ENCODE assay signal across 20 cellular contexts in genomic region chr6:118630067-118630466, GRCh38. TPM values are rescaled to one million over a fixed set of nuclear protein-coding genes. Genes with fewer than 3 reads are reported as not detected.
DNase-seq lines count a peak whose midpoint lies in the region; ATAC-seq, FAIRE-seq and TF ChIP-seq lines count a peak whose summit lies in the region.
"Had no signal": no experiment of that assay in that cellular context is flagged by ENCODE, and none has a peak within 500 bp of the region (broad histone marks: within the 10 kb centered on the region; RNA-seq: fewer than 3 reads in every experiment).

No MANE protein-coding gene starts in this region.

- no peak overlapping the region for H2BK120ac ChIP-seq in H1 (replicated peaks; ENCODE audit: low read depth, low read length)

- no peaks in the 10 kb centered on the region for H3K4me1 ChIP-seq in HEK293 (ENCODE audit: control insufficient read depth, insufficient read depth, low read length)
- peaks cover 0 to 10% (median 5%) of the 10 kb centered on the region in 4 experiments; a peak in 4 of 7 replicates for H3K4me1 ChIP-seq in H1 (replicated peaks in 1 of 4; ENCODE audit: control insufficient read depth in 3 of 4, insufficient read depth in 4 of 4, low read length in 3 of 4)

- H2BK12ac ChIP-seq in H1 (ENCODE audit: low read depth, low read length) = no peak overlapping the region

- H4K91ac ChIP-seq in H1 (replicated peaks; ENCODE audit: insufficient read length, low read length) = no peak overlapping the region

- peaks cover 5 to 6% of the 10 kb centered on the region in 2 donors for H3K9me3 Mint-ChIP-seq in activated T-cell treated with anti-CD3 and anti-CD28 coated beads, Interleukin-2, amount 50 U/mL, for 72 hours
- H3K9me3 Mint-ChIP-seq in stimulated activated naive B cell treated with anti-CD40 and anti-IgM and Interleukin-4, amounts not matched to agents 10 μg/mL and 1 μg/mL and 100 μg/mL, for 72 hours = peaks cover 3 to 4% of the 10 kb centered on the region in 2 donors

- no peak overlapping the region for H3K56ac ChIP-seq in H1 (replicated peaks; ENCODE audit: insufficient read length, low read depth, low read length)

- no peak overlapping the region for H2BK15ac ChIP-seq in H1 (ENCODE audit: low read length)

- peak overlapping the region in 1 of 2 experiments; percentile 42; a peak in 3 of 4 replicates for H3K4me2 ChIP-seq in H1 (ENCODE audit: insufficient read depth in 1 of 2, low read depth in 2 of 2, low read length in 2 of 2)

- no peak overlapping the region for H3K23ac ChIP-seq in H1 (ENCODE audit: insufficient read length)

- no peak for TF ChIP-seq EP300 in H1 (IDR thresholded peaks at IDR 0.05; ENCODE audit: borderline replicate concordance in 1 of 2, low read depth in 2 of 2, low read length in 2 of 2)

- H2BK5ac ChIP-seq in H1 (ENCODE audit: low read depth, low read length) = no peak overlapping the region

- no peak overlapping the region for H3K4ac ChIP-seq in H1 (replicated peaks; ENCODE audit: insufficient read length, low read depth, low read length)

- H4K5ac ChIP-seq in H1 (ENCODE audit: insufficient read length, low read depth, low read length) = peak overlapping the region; percentile 10

- H3K23me2 ChIP-seq in H1 (ENCODE audit: low read depth, low read length) = no peaks in the 10 kb centered on the region

- no peak overlapping the region for H2AFZ ChIP-seq in H1 (ENCODE audit: low read length)

- H2BK20ac ChIP-seq in H1 (ENCODE audit: low read length) = no peak overlapping the region

- no peak overlapping the region for H3K27ac ChIP-seq in HEK293 (ENCODE audit: extremely low read depth, low read depth, low read length)
- H3K27ac ChIP-seq in H1 (ENCODE audit: low read depth, low read length) = no peak overlapping the region
- no peak overlapping the region for H3K27ac ChIP-seq in dorsolateral prefrontal cortex

- peaks cover 0 to 8% of the 10 kb centered on the region in 2 experiments; a peak in 2 of 4 replicates for H3K79me2 ChIP-seq in H1 (ENCODE audit: control insufficient read depth in 1 of 2, insufficient read depth in 2 of 2, low read length in 2 of 2)

- TF ChIP-seq CTCF in HEK293 (tag by site-specific recombination; IDR thresholded peaks at IDR 0.05) (no peak), H1 (IDR thresholded peaks at IDR 0.05; ENCODE audit: control extremely low read depth in 1 of 3, insufficient read depth in 1 of 3, low read depth in 1 of 3, low read length in 3 of 3) (no peak), dorsolateral prefrontal cortex (IDR thresholded peaks at IDR 0.05 in 54 of 56, conservative IDR thresholded peaks at IDR 0.05 in 2 of 56; ENCODE audit: low read depth in 1 of 56, partially characterized antibody in 56 of 56) (no peak)

- no peak overlapping the region for H4K8ac ChIP-seq in H1 (ENCODE audit: extremely low read depth, insufficient read depth, low read length)

- TF ChIP-seq POLR2A in H1 (IDR thresholded peaks at IDR 0.05; ENCODE audit: control extremely low read depth in 1 of 2, low read depth in 2 of 2, low read length in 2 of 2) = no peak

- no peak for ATAC-seq in activated T-cell treated with anti-CD3 and anti-CD28 coated beads, Interleukin-2, amount 50 U/mL, for 72 hours (replicated peaks in 1 of 2)
- ATAC-seq in stimulated activated naive B cell treated with anti-CD40 and anti-IgM and Interleukin-4, amounts not matched to agents 10 μg/mL and 1 μg/mL and 100 μg/mL, for 72 hours (replicated peaks) = no peak
- ATAC-seq in HG03469 (IDR thresholded peaks at IDR 0.05; ENCODE audit: unreplicated experiment) = no peak

- H3K36me3 ChIP-seq in HEK293 (ENCODE audit: control insufficient read depth in 2 of 2, insufficient read depth in 1 of 2, low read length in 2 of 2) (peaks cover 0 to 16% of the 10 kb centered on the region in 2 experiments; a peak in 2 of 3 replicates), H1 (ENCODE audit: control insufficient read depth in 2 of 4, insufficient read depth in 4 of 4, low read length in 3 of 4) (peaks cover 0 to 5% (median 0%) of the 10 kb centered on the region in 4 experiments; a peak in 2 of 8 replicates)

- intact Hi-C loops in dorsolateral prefrontal cortex (cut with DNase I) = no loop called here

- H3K4me3 Mint-ChIP-seq in activated T-cell treated with anti-CD3 and anti-CD28 coated beads, Interleukin-2, amount 50 U/mL, for 72 hours = no peak overlapping the region
- H3K4me3 Mint-ChIP-seq in stimulated activated naive B cell treated with anti-CD40 and anti-IgM and Interleukin-4, amounts not matched to agents 10 μg/mL and 1 μg/mL and 100 μg/mL, for 72 hours = no peak overlapping the region
- H3K4me3 Mint-ChIP-seq: B cell; CD4-positive, alpha-beta T cell; IgD-negative memory B cell had no signal

- 13% methylated on average over 1 of the region's 1 CpG; no CpG with 5 or more reads in 1 of the 2 experiments for WGBS in H1 (ENCODE audit: extremely low coverage in 1 of 2, insufficient coverage in 1 of 2, insufficient read length in 1 of 2, insufficient replicate concordance in 2 of 2, low coverage in 1 of 2, low lambda C conversion rate in 2 of 2, missing lambda C conversion rate in 1 of 2), 2 experiments

- no peaks in the 10 kb centered on the region for H3K27me3 Mint-ChIP-seq in activated T-cell treated with anti-CD3 and anti-CD28 coated beads, Interleukin-2, amount 50 U/mL, for 72 hours (ENCODE audit: low read depth)
- no peaks in the 10 kb centered on the region for H3K27me3 Mint-ChIP-seq in stimulated activated naive B cell treated with anti-CD40 and anti-IgM and Interleukin-4, amounts not matched to agents 10 μg/mL and 1 μg/mL and 100 μg/mL, for 72 hours
- H3K27me3 Mint-ChIP-seq: B cell; CD4-positive, alpha-beta T cell; IgD-negative memory B cell had no signal

- H3K36me3 Mint-ChIP-seq in activated T-cell treated with anti-CD3 and anti-CD28 coated beads, Interleukin-2, amount 50 U/mL, for 72 hours (ENCODE audit: insufficient read depth in 2 of 2) = peaks cover 21 to 40% of the 10 kb centered on the region in 2 donors
- peaks cover 21 to 58% of the 10 kb centered on the region in 2 donors for H3K36me3 Mint-ChIP-seq in stimulated activated naive B cell treated with anti-CD40 and anti-IgM and Interleukin-4, amounts not matched to agents 10 μg/mL and 1 μg/mL and 100 μg/mL, for 72 hours

- POLR2A ChIA-PET in HEK293 (lab: Yijun Ruan, JAX) (no interaction called here), H1 (lab: Charles Lee; ENCODE audit: partially characterized antibody) (no interaction called here)

- no peak overlapping the region; a peak in 1 of 7 replicates for H3K9ac ChIP-seq in H1 (replicated peaks in 1 of 4; ENCODE audit: extremely low read depth in 1 of 4, low read depth in 3 of 4, low read length in 3 of 4)

- H3K9me3 ChIP-seq in HEK293 (ENCODE audit: control insufficient read depth, insufficient read depth, low read depth, low read length) = no peaks in the 10 kb centered on the region
- H3K9me3 ChIP-seq in H1 (ENCODE audit: insufficient read depth in 2 of 2, low read depth in 1 of 2, low read length in 1 of 2) = peaks cover 10 to 13% of the 10 kb centered on the region in 2 experiments; a peak in 2 of 4 replicates

- H3K4me3 ChIP-seq in HEK293 (ENCODE audit: low read depth, low read length) = no peak overlapping the region
- H3K4me3 ChIP-seq in H1 (ENCODE audit: extremely low read depth in 1 of 4, insufficient read depth in 2 of 4, low read depth in 3 of 4, low read length in 4 of 4) = peak overlapping the region in 1 of 4 experiments; percentile 26; a peak in 1 of 8 replicates
- H3K4me3 ChIP-seq in dorsolateral prefrontal cortex = no peak overlapping the region

- peak overlapping the region; percentile 45 for H3K27ac Mint-ChIP-seq in activated T-cell treated with anti-CD3 and anti-CD28 coated beads, Interleukin-2, amount 50 U/mL, for 72 hours
- peak overlapping the region; percentile 51 for H3K27ac Mint-ChIP-seq in stimulated activated naive B cell treated with anti-CD40 and anti-IgM and Interleukin-4, amounts not matched to agents 10 μg/mL and 1 μg/mL and 100 μg/mL, for 72 hours
- H3K27ac Mint-ChIP-seq: B cell; CD4-positive, alpha-beta T cell; IgD-negative memory B cell had no signal

- TF ChIP-seq RAD21 in H1 (IDR thresholded peaks at IDR 0.05 in 1 of 2, conservative IDR thresholded peaks at IDR 0.05 in 1 of 2; ENCODE audit: low read depth in 2 of 2, low read length in 2 of 2) = no peak

- H3K27me3 ChIP-seq in H1 (replicated peaks in 1 of 4; ENCODE audit: control insufficient read depth in 3 of 4, extremely low read depth in 1 of 4, insufficient read depth in 3 of 4, low read length in 3 of 4) = no peaks in the 10 kb centered on the region
- H3K27me3 ChIP-seq in dorsolateral prefrontal cortex = no peaks in the 10 kb centered on the region

- CTCF ChIA-PET in HEK293 (lab: Yijun Ruan, JAX) (interaction anchor here (0.7 kb wide), 1 partner anchor 12 kb away, joined by 3 read pairs; no protein-coding TSS in a partner anchor), H1 (lab: Charles Lee; ENCODE audit: partially characterized antibody) (interaction anchor here (0.7 to 1.0 kb wide), 2 partner anchors 41 to 65 kb away, joined by 3 read pairs; no protein-coding TSS in a partner anchor)

- no peak overlapping the region for H3K14ac ChIP-seq in H1 (ENCODE audit: insufficient read length)

- no peaks in the 10 kb centered on the region for H3K79me1 ChIP-seq in H1 (ENCODE audit: low read depth, low read length)

- FAIRE-seq in H1 (lab: Jason Lieb, UNC) = peak; percentile 7
- FAIRE-seq: A204.1, D721Med, G401.6, GM12891 had no signal

- DNase-seq in activated T-cell treated with anti-CD3 and anti-CD28 coated beads, Interleukin-2, amount 50 U/mL, for 72 hours = no peak
- no peak for DNase-seq in activated T-cell treated with anti-CD3 and anti-CD28 coated beads for 4 hours
- peak in 1 of 2 experiments; percentile 29 for DNase-seq in H1 (ENCODE audit: low read depth in 1 of 2, low spot score in 2 of 2)
- DNase-seq in stimulated activated naive B cell treated with anti-CD40 and anti-IgM and Interleukin-4, amounts not matched to agents 10 μg/mL and 1 μg/mL and 100 μg/mL, for 72 hours = no peak
- DNase-seq in dorsolateral prefrontal cortex = no peak
- DNase-seq: C1 segment of cervical spinal cord; CD4-positive, alpha-beta T cell; DMS153; DMS79 treated with DMSO at 0.1 percent for 48 hours; EL; GOT3; HCEC 1CT had no signal

- H3K18ac ChIP-seq in H1 (ENCODE audit: extremely low read depth, low read length) = no peak overlapping the region

- H2AK5ac ChIP-seq in H1 (ENCODE audit: low read depth, low read length) = no peak overlapping the region

- H3K4me1 Mint-ChIP-seq in activated T-cell treated with anti-CD3 and anti-CD28 coated beads, Interleukin-2, amount 50 U/mL, for 72 hours (ENCODE audit: low read depth) = peaks cover 66% of the 10 kb centered on the region
- H3K4me1 Mint-ChIP-seq in stimulated activated naive B cell treated with anti-CD40 and anti-IgM and Interleukin-4, amounts not matched to agents 10 μg/mL and 1 μg/mL and 100 μg/mL, for 72 hours = peaks cover 5 to 25% of the 10 kb centered on the region in 2 donors

- no peaks in the 10 kb centered on the region for H4K20me1 ChIP-seq in H1 (replicated peaks in 1 of 2; ENCODE audit: control insufficient read depth in 1 of 2, insufficient read depth in 2 of 2, low read length in 2 of 2)

RNA-seq across cellular contexts. Expression of gene CEP85L, which starts 21.3 kb away (rescaled TPM):
- 10 to 100 TPM; 32.4 to 44.7 TPM for total RNA-seq in activated T-cell treated with anti-CD3 and anti-CD28 coated beads, Interleukin-2, amount 50 U/mL, for 72 hours
- total RNA-seq in H1 (2021; fragmentation: NEBNext Ultra II Directional; extraction: Animal tissue kit (Norgen Biotek cat#: 25700)) = 25.7 and 27.6 TPM in 2 replicates
- polyA plus RNA-seq in H1 (2011; rRNA removed) = 3.2 and 3.8 TPM in 2 replicates
- polyA plus RNA-seq in H1 (2011; cell fraction: cytosol; rRNA removed) = 5.6 TPM
- polyA plus RNA-seq in H1 (2011; cell fraction: nucleus; rRNA removed) = 5.4 TPM
- 7.6 to 15.2 TPM (median 10.4 TPM) in 4 replicates for polyA plus RNA-seq in H1 (2012, experiment 1 of 2)
- 0.59 TPM for polyA plus RNA-seq in H1 (2012, experiment 2 of 2)
- polyA plus RNA-seq in H1 (2013, experiment 1 of 2) = 4.2 TPM
- 3.8 TPM for polyA plus RNA-seq in H1 (2013, experiment 2 of 2)
- 65.6 and 86.8 TPM in 2 replicates for polyA minus RNA-seq in H1 (2011; rRNA and poly(A)+ RNA removed)
- polyA minus RNA-seq in H1 (2011; cell fraction: cytosol; rRNA and poly(A)+ RNA removed) = 26.3 TPM
- polyA minus RNA-seq in H1 (2011; cell fraction: nucleus; rRNA and poly(A)+ RNA removed) = 154 TPM
- total RNA-seq in dorsolateral prefrontal cortex = 10 to 100 TPM; 25.2 to 62.1 (median 36.1) TPM
